In genomic region chr15:82663186-82663600, GRCh38 we compare ENCODE assay signal across 8 cellular contexts. TPM values are rescaled to one million over a fixed set of nuclear protein-coding genes. Genes with fewer than 3 reads are reported as not detected.
A peak's percentile ranks its signal among the peaks of the same experiment; 100 is the strongest.
DNase-seq lines count a peak whose midpoint lies in the region; ATAC-seq and TF ChIP-seq lines count a peak whose summit lies in the region.

No MANE protein-coding gene starts in this region.

- POLR2A ChIA-PET in GM10248 (lab: Yijun Ruan, JAX): no interaction called here

- no peaks in the 10 kb centered on the region for H3K36me3 ChIP-seq in uterus

- H3K27me3 ChIP-seq in uterus: no peaks in the 10 kb centered on the region

- CTCF ChIA-PET in GM10248 (lab: Yijun Ruan, JAX): no interaction called here

- H3K4me1 ChIP-seq in uterus: no peaks in the 10 kb centered on the region

- no peak overlapping the region for H3K4me3 ChIP-seq in uterus

- intact Hi-C loops in uterus (cut with DNase I; ENCODE audit: low total_unique reads): no loop called here

- ATAC-seq in HG03520 (IDR thresholded peaks at IDR 0.05; ENCODE audit: unreplicated experiment): no peak
- ATAC-seq in GM19328 (IDR thresholded peaks at IDR 0.05; ENCODE audit: unreplicated experiment): no peak

- DNase-seq in GM10248 (ENCODE audit: extremely low spot score): peak; percentile 69
- peak; percentile 52 for DNase-seq in NAMALWA (ENCODE audit: low spot score)
- DNase-seq in activated naive CD4-positive, alpha-beta T cell treated with Interleukin-2 at 50 U/mL for 16 hours: peak; percentile 30
- peak; percentile 37 for DNase-seq in kidney glomerular epithelial cell (lab: John Stamatoyannopoulos, UW)
- DNase-seq in NCI-H1092 (lab: John Stamatoyannopoulos, UW): no peak
- no peak for DNase-seq in uterus

- TF ChIP-seq CTCF in GM10248 (IDR thresholded peaks at IDR 0.05; ENCODE audit: control extremely low read depth, extremely low read depth, low read depth, missing control alignments) (no peak), uterus (IDR thresholded peaks at IDR 0.05) (no peak)

- no peak for TF ChIP-seq POLR2A in uterus (IDR thresholded peaks at IDR 0.05)

- H3K27ac ChIP-seq in uterus: no peak overlapping the region

- H3K9me3 ChIP-seq in uterus: no peaks in the 10 kb centered on the region

RNA-seq across cellular contexts. Expression of gene CPEB1, which starts 16.0 kb away (rescaled TPM):
- total RNA-seq in uterus: 10 to 100 TPM in 1 of 4 donors, 1 to 10 TPM in 2, under 1 TPM in 1; 0.77 to 14.1 (median 2.9) TPM

RNA-seq across cellular contexts. Expression of gene AP3B2, which starts 46.5 kb away (rescaled TPM):
- total RNA-seq in uterus: 1 to 10 TPM in 3 of 4 donors, not detected in 1; 1.9 to 6.9 (median 2.2) TPM

Comparison
In these comparisons a context has a peak if more than half of its experiments do, and no peak if none do; other contexts are left out.
1. DNase-seq: peak in GM10248 (single experiment), NAMALWA (single experiment), activated naive CD4-positive, alpha-beta T cell treated with Interleukin-2 at 50 U/mL for 16 hours (single experiment) and kidney glomerular epithelial cell (single experiment); none in NCI-H1092 (single experiment) and uterus (0 of 2).